In the genomic region with DNA sequence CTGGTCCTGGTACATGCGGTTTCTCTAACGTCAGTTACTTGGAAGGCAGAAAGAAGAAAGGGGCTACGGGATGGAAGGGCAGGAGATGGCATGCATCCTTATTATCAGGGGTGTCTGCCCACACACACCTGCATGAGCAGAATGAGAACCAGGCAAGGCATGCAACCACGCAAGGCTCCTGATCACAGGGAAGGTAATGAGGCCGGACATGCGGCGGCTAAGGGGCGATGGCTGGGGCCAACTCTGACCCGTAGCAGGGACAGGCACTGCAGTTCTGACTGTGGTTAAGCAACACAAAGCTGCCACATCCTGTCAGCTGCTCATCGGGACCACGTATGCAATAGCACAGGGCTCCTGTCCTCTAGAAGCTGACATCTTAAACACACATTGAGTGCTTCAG, we compare ENCODE assay signal across 9 cellular contexts.
DNase-seq lines count a peak whose midpoint lies in the region; ATAC-seq and TF ChIP-seq lines count a peak whose summit lies in the region.
"Had no signal": no experiment of that assay in that cellular context is flagged by ENCODE, and none has a peak within 500 bp of the region (broad histone marks: within the 10 kb centered on the region; RNA-seq: fewer than 3 reads in every experiment).

No MANE protein-coding gene starts in this region.

- no peaks in the 10 kb centered on the region for H4K20me1 ChIP-seq in GM23338 (replicated peaks; ENCODE audit: insufficient read depth)

- ATAC-seq in HG03460 (IDR thresholded peaks at IDR 0.05; ENCODE audit: unreplicated experiment): peak; percentile 87
- ATAC-seq in activated CD8-positive, alpha-beta T cell treated with anti-CD3 and anti-CD28 coated beads, Interleukin-2, amount 10 ng/mL, durations not matched to agents 7 days and 5 days: peak; percentile 89
- peak; percentile 84 for ATAC-seq in mucosa of descending colon
- ATAC-seq in GM23338: no peak
- no peak for ATAC-seq in GM18517 (IDR thresholded peaks at IDR 0.05; ENCODE audit: unreplicated experiment)

- H3K4me3 ChIP-seq in mucosa of descending colon (no peak overlapping the region), GM23338 (no peak overlapping the region)

- 0 out of 2 replicates have a peak, but pooled peaks cover 1% of the 10 kb centered on the region for H3K9me2 ChIP-seq in GM23338 (ENCODE audit: insufficient read depth)

- H3K4me1 Mint-ChIP-seq in activated CD8-positive, alpha-beta T cell treated with anti-CD3 and anti-CD28 coated beads, Interleukin-2, amount 10 ng/mL, durations not matched to agents 7 days and 5 days (ENCODE audit: low read depth): peaks cover 47% of the 10 kb centered on the region
- no peaks in the 10 kb centered on the region; the same call in 2 of the 3 replicates for H3K4me1 Mint-ChIP-seq in GM23338

- peak overlapping the region; percentile 90 for H3K27ac Mint-ChIP-seq in activated CD8-positive, alpha-beta T cell treated with anti-CD3 and anti-CD28 coated beads, Interleukin-2, amount 10 ng/mL, durations not matched to agents 7 days and 5 days
- no peak overlapping the region for H3K27ac Mint-ChIP-seq in GM23338

- H3K27me3 Mint-ChIP-seq in activated CD8-positive, alpha-beta T cell treated with anti-CD3 and anti-CD28 coated beads, Interleukin-2, amount 10 ng/mL, durations not matched to agents 7 days and 5 days (ENCODE audit: low read depth): no peaks in the 10 kb centered on the region
- H3K27me3 Mint-ChIP-seq in GM23338 (ENCODE audit: insufficient read depth, low read depth, poor library complexity): peaks cover 8% of the 10 kb centered on the region

- CTCF ChIA-PET in activated CD8-positive, alpha-beta T cell treated with anti-CD3 and anti-CD28 coated beads, Interleukin-2, amount 10 ng/mL, durations not matched to agents 7 days and 5 days (lab: Charles Lee): interaction anchor here (0.7 to 2.8 kb wide), 13 partner anchors 13 to 215 kb away, joined by 3 to 14 read pairs (median 4); no protein-coding TSS in a partner anchor

- no peak overlapping the region for H3K4me2 ChIP-seq in GM23338

- H3K27ac ChIP-seq in GM23338 (ENCODE audit: low read depth): no peak overlapping the region
- H3K27ac ChIP-seq: 22Rv1 had no signal

- no peaks in the 10 kb centered on the region for H3F3A ChIP-seq in GM23338 (replicated peaks; ENCODE audit: low read depth)

- H3K79me2 ChIP-seq in GM23338 (replicated peaks; ENCODE audit: insufficient read depth): no peaks in the 10 kb centered on the region

- POLR2A ChIA-PET in activated CD8-positive, alpha-beta T cell treated with anti-CD3 and anti-CD28 coated beads, Interleukin-2, amount 10 ng/mL, durations not matched to agents 7 days and 5 days (lab: Charles Lee): interaction anchor here (0.8 to 1.3 kb wide), 6 partner anchors 15 to 49 kb away, joined by 3 to 5 read pairs (median 3); no protein-coding TSS in a partner anchor

- intact Hi-C loops in mucosa of descending colon (cut with DNase I, micrococcal nuclease): no loop called here

- H3K4me1 ChIP-seq in mucosa of descending colon (ENCODE audit: low read depth) (no peaks in the 10 kb centered on the region), GM23338 (ENCODE audit: insufficient read depth) (0 out of 2 replicates have a peak, but pooled peaks cover under 1% of the 10 kb centered on the region)

- peak overlapping the region; percentile 46 for H3K4me3 Mint-ChIP-seq in activated CD8-positive, alpha-beta T cell treated with anti-CD3 and anti-CD28 coated beads, Interleukin-2, amount 10 ng/mL, durations not matched to agents 7 days and 5 days
- no peak overlapping the region for H3K4me3 Mint-ChIP-seq in GM23338

- no peak for TF ChIP-seq CTCF in mucosa of descending colon (IDR thresholded peaks at IDR 0.05)
- no peak for TF ChIP-seq CTCF in GM23338 (conservative IDR thresholded peaks at IDR 0.05; ENCODE audit: low read depth in 2 of 2)

- H3K36me3 ChIP-seq in mucosa of descending colon (ENCODE audit: low read depth) (no peaks in the 10 kb centered on the region), GM23338 (ENCODE audit: insufficient read depth) (no peaks in the 10 kb centered on the region)

- H3K9me3 ChIP-seq in mucosa of descending colon: no peaks in the 10 kb centered on the region

- no peaks in the 10 kb centered on the region for H3K27me3 ChIP-seq in GM23338 (ENCODE audit: insufficient read depth)

- H2AFZ ChIP-seq in GM23338: no peak overlapping the region

- no peaks in the 10 kb centered on the region for H3K9me3 Mint-ChIP-seq in activated CD8-positive, alpha-beta T cell treated with anti-CD3 and anti-CD28 coated beads, Interleukin-2, amount 10 ng/mL, durations not matched to agents 7 days and 5 days (ENCODE audit: insufficient read depth)
- no peaks in the 10 kb centered on the region; the same call in 2 of the 3 replicates for H3K9me3 Mint-ChIP-seq in GM23338

- DNase-seq in NK-92 treated with Interleukin-12 subunit alpha and Interleukin-12 subunit beta, amount 100 ng/mL, for 24 hours (lab: John Stamatoyannopoulos, UW): peak; percentile 55
- DNase-seq in NK-92 (lab: John Stamatoyannopoulos, UW; ENCODE audit: unreplicated experiment): no peak
- peak; percentile 85 for DNase-seq in activated CD8-positive, alpha-beta T cell treated with anti-CD3 and anti-CD28 coated beads, Interleukin-2, amount 10 ng/mL, durations not matched to agents 7 days and 5 days
- peak; percentile 46 to 66 (median 46) for DNase-seq in mucosa of descending colon
- DNase-seq in GM23338 (ENCODE audit: low spot score): no peak
- no peak for DNase-seq in SK-N-DZ (ENCODE audit: low spot score)

- H3K36me3 Mint-ChIP-seq in activated CD8-positive, alpha-beta T cell treated with anti-CD3 and anti-CD28 coated beads, Interleukin-2, amount 10 ng/mL, durations not matched to agents 7 days and 5 days (ENCODE audit: low read depth): peaks cover 76% of the 10 kb centered on the region
- peaks cover 19% of the 10 kb centered on the region for H3K36me3 Mint-ChIP-seq in GM23338 (ENCODE audit: low read depth)

TF ChIP-seq in GM23338, 12 proteins besides CTCF, POLR2A, EP300 and RAD21 (continues in another document):
- TF ChIP-seq ZNF114 (CRISPR knock-in tag; IDR thresholded peaks at IDR 0.05) (no peak), JUNB (IDR thresholded peaks at IDR 0.05; ENCODE audit: unreplicated experiment) (no peak), EZH2phosphoT487 (IDR thresholded peaks at IDR 0.05; ENCODE audit: unreplicated experiment) (no peak), ZNF331 (CRISPR knock-in tag; IDR thresholded peaks at IDR 0.05; ENCODE audit: low read depth) (no peak), NANOG (IDR thresholded peaks at IDR 0.05; ENCODE audit: borderline replicate concordance) (no peak)
- TF ChIP-seq, protein P1, sequence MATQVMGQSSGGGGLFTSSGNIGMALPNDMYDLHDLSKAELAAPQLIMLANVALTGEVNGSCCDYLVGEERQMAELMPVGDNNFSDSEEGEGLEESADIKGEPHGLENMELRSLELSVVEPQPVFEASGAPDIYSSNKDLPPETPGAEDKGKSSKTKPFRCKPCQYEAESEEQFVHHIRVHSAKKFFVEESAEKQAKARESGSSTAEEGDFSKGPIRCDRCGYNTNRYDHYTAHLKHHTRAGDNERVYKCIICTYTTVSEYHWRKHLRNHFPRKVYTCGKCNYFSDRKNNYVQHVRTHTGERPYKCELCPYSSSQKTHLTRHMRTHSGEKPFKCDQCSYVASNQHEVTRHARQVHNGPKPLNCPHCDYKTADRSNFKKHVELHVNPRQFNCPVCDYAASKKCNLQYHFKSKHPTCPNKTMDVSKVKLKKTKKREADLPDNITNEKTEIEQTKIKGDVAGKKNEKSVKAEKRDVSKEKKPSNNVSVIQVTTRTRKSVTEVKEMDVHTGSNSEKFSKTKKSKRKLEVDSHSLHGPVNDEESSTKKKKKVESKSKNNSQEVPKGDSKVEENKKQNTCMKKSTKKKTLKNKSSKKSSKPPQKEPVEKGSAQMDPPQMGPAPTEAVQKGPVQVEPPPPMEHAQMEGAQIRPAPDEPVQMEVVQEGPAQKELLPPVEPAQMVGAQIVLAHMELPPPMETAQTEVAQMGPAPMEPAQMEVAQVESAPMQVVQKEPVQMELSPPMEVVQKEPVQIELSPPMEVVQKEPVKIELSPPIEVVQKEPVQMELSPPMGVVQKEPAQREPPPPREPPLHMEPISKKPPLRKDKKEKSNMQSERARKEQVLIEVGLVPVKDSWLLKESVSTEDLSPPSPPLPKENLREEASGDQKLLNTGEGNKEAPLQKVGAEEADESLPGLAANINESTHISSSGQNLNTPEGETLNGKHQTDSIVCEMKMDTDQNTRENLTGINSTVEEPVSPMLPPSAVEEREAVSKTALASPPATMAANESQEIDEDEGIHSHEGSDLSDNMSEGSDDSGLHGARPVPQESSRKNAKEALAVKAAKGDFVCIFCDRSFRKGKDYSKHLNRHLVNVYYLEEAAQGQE (IDR thresholded peaks at IDR 0.05; ENCODE audit: unreplicated experiment): no peak

Comparison
In these comparisons a context has a peak if more than half of its experiments do, and no peak if none do; other contexts are left out.
1. DNase-seq: peak in NK-92 treated with Interleukin-12 subunit alpha and Interleukin-12 subunit beta, amount 100 ng/mL, for 24 hours (single experiment), activated CD8-positive, alpha-beta T cell treated with anti-CD3 and anti-CD28 coated beads, Interleukin-2, amount 10 ng/mL, durations not matched to agents 7 days and 5 days (single experiment) and mucosa of descending colon (3 of 3); none in NK-92 (single experiment), GM23338 (single experiment) and SK-N-DZ (single experiment).
2. ATAC-seq: peak in HG03460 (single experiment), activated CD8-positive, alpha-beta T cell treated with anti-CD3 and anti-CD28 coated beads, Interleukin-2, amount 10 ng/mL, durations not matched to agents 7 days and 5 days (single experiment) and mucosa of descending colon (single experiment); none in GM23338 (single experiment) and GM18517 (single experiment).